Comparison of ENCODE assay signal across 26 cellular contexts in the genomic region with DNA sequence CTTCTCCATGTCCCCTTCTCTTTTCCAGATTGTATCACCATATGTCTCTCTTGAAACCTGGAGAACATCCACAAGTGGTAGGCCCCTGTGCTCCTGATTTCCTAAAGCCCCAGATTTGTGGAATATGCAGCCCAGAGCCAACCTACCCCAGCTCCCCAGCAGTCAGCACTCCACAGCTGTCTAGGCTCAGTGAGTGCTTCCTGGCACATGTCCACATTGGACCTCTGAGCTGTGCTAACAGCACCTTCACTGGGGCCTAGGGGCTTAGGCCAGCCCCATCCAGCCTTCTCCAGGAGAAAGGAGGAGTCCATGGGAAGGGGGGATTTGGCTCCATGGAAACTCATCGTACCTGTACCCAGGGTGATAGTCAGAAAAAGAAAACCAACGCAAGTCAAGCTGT.
DNase-seq lines count a peak whose midpoint lies in the region; ATAC-seq and TF ChIP-seq lines count a peak whose summit lies in the region.
"Had no signal": no experiment of that assay in that cellular context is flagged by ENCODE, and none has a peak within 500 bp of the region (broad histone marks: within the 10 kb centered on the region; RNA-seq: fewer than 3 reads in every experiment).

No MANE protein-coding gene starts in this region.

- H3K9me3 ChIP-seq in testis (no peaks in the 10 kb centered on the region), PC-9 (ENCODE audit: insufficient read depth, low read depth) (no peaks in the 10 kb centered on the region)
- H3K9me3 ChIP-seq: Caco-2, HAP-1 had no signal

- WGBS in testis, 2 donors, result 91 to 100% methylated on average over 2 of the region's 2 CpGs

- peaks cover 3% of the 10 kb centered on the region for H3K4me1 ChIP-seq in testis
- no peaks in the 10 kb centered on the region for H3K4me1 ChIP-seq in PC-9 (replicated peaks; ENCODE audit: insufficient read depth)
- H3K4me1 ChIP-seq: Caco-2, HAP-1 had no signal

- H3K4me3 Mint-ChIP-seq in neural crest cell, result no peak overlapping the region
- H3K4me3 Mint-ChIP-seq: B cell; CD8-positive, alpha-beta T cell; GM23338; HFFc6; IgD-negative memory B cell had no signal

- H3K27me3 ChIP-seq in testis (no peaks in the 10 kb centered on the region), PC-9 (ENCODE audit: insufficient read depth, low read depth) (no peaks in the 10 kb centered on the region)

- H3K79me2 ChIP-seq in PC-9 (ENCODE audit: low read depth), result no peaks in the 10 kb centered on the region

- H3K27ac ChIP-seq in testis, result peak overlapping the region in 1 of 2 donors; percentile 56
- no peak overlapping the region for H3K27ac ChIP-seq in PC-9
- H3K27ac ChIP-seq: C4-2B, HL-60, KMS-11 had no signal

- intact Hi-C loops in testis (cut with DNase I; ENCODE audit: low total_unique reads) (no loop called here), PC-9 (cut with micrococcal nuclease; ENCODE audit: unreplicated experiment) (no loop called here)

- no peaks in the 10 kb centered on the region for H3K9me2 ChIP-seq in PC-9 (ENCODE audit: insufficient read depth)

- TF ChIP-seq CTCF in neural crest cell (conservative IDR thresholded peaks at IDR 0.05) (no peak), testis (IDR thresholded peaks at IDR 0.05) (no peak), PC-9 (conservative IDR thresholded peaks at IDR 0.05) (no peak)

- no peak overlapping the region for H2AFZ ChIP-seq in PC-9
- H2AFZ ChIP-seq: GM23338 had no signal

- H3K4me3 ChIP-seq in testis, result no peak overlapping the region
- H3K4me3 ChIP-seq in PC-9, result no peak overlapping the region
- H3K4me3 ChIP-seq: GM23338, HAP-1 had no signal

- no TSS peak for BruUV-seq in PC-9 (replicated peaks; lab: Mats Ljungman, UMichigan)

- H3K4me2 ChIP-seq in PC-9, result no peak overlapping the region
- H3K4me2 ChIP-seq: GM23338, KMS-11 had no signal

- H3K36me3 Mint-ChIP-seq in neural crest cell (ENCODE audit: low read depth), result no peaks in the 10 kb centered on the region
- H3K36me3 Mint-ChIP-seq: CD8-positive, alpha-beta T cell; IgD-negative memory B cell had no signal

- H3K36me3 ChIP-seq in testis (ENCODE audit: low read depth, missing control alignments) (no peaks in the 10 kb centered on the region), PC-9 (ENCODE audit: low read depth) (no peaks in the 10 kb centered on the region)
- H3K36me3 ChIP-seq: HAP-1 had no signal

- H3K27ac Mint-ChIP-seq in neural crest cell (ENCODE audit: unreplicated experiment), result peak overlapping the region; percentile 3
- H3K27ac Mint-ChIP-seq: B cell; CD8-positive, alpha-beta T cell; GM23338; HFFc6; IgD-negative memory B cell had no signal

- POLR2A ChIA-PET in PC-9 (lab: Charles Lee; ENCODE audit: unreplicated experiment), result no interaction called here

- peak; percentile 85 for DNase-seq in DMS 273 (lab: John Stamatoyannopoulos, UW; ENCODE audit: unreplicated experiment)
- DNase-seq in NCI-H1694 treated with DMSO at 0.1 percent for 48 hours (lab: John Stamatoyannopoulos, UW), result peak; percentile 14
- DNase-seq in neural crest cell (ENCODE audit: low read depth, low spot score), result no peak
- DNase-seq in testis, result peak; percentile 16
- DNase-seq in PC-9, result no peak
- no peak for DNase-seq in NCI-H1105 treated with DMSO at 0.1 percent for 48 hours (lab: John Stamatoyannopoulos, UW)
- DNase-seq: Caco-2; CD8-positive, alpha-beta T cell; HFFc6; NCI-H1092; NCI-H1436; NCI-H1930; NCI-H2107; NCI-H82; NK-92 treated with Interleukin-12 subunit alpha and Interleukin-12 subunit beta, amount 100 ng/mL, for 24 hours; RPMI8226; SHP77 treated with DMSO at 0.1 percent for 48 hours; T-helper 1 cell had no signal

- no peaks in the 10 kb centered on the region for H3K27me3 Mint-ChIP-seq in neural crest cell (ENCODE audit: low read depth)
- H3K27me3 Mint-ChIP-seq: B cell, IgD-negative memory B cell had no signal

- CTCF ChIA-PET in PC-9 (lab: Charles Lee), result no interaction called here

- peaks cover 15% of the 10 kb centered on the region for H3K4me1 Mint-ChIP-seq in neural crest cell
- H3K4me1 Mint-ChIP-seq: B cell, GM23338, IgD-negative memory B cell had no signal

- no peak for ATAC-seq in HG03139 (IDR thresholded peaks at IDR 0.05; ENCODE audit: unreplicated experiment)
- ATAC-seq: CD8-positive, alpha-beta T cell; GM23338 had no signal

- H3F3A ChIP-seq in PC-9 (ENCODE audit: insufficient read depth, low read depth), result no peaks in the 10 kb centered on the region

- H3K9me3 Mint-ChIP-seq in neural crest cell, result no peaks in the 10 kb centered on the region
- H3K9me3 Mint-ChIP-seq: CD8-positive, alpha-beta T cell; GM23338 had no signal

- no peaks in the 10 kb centered on the region for H4K20me1 ChIP-seq in PC-9 (ENCODE audit: insufficient read depth)

- no peak for TF ChIP-seq POLR2A in testis (IDR thresholded peaks at IDR 0.05)

Comparison
In these comparisons a context has a peak if more than half of its experiments do, and no peak if none do; other contexts are left out.
1. DNase-seq: peak in DMS 273 (single experiment), NCI-H1694 treated with DMSO at 0.1 percent for 48 hours (single experiment) and testis (single experiment); none in neural crest cell (single experiment), PC-9 (0 of 2) and NCI-H1105 treated with DMSO at 0.1 percent for 48 hours (single experiment).